ENCODE assay signal across 17 cellular contexts in the genomic region with DNA sequence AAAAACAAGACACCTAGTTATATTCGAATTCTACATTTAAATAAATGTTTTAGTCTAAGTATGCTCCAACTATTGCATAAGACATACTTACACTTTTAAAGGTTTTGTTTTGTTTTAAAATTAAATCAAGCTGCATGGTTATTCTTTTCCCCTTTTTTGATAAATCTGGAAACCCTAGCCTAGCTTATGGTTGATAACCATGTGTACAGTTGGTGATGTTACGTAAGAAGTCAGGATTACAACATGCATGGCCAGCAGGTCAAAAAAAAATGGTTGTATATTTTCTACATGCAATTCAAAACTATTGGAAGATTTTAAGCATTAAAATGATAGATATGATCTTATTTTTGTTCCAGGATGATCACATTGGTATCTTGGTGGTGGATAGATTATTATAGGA.
"Had no signal": no experiment of that assay in that cellular context is flagged by ENCODE, and none has a peak within 500 bp of the region (broad histone marks: within the 10 kb centered on the region; RNA-seq: fewer than 3 reads in every experiment).

No MANE protein-coding gene starts in this region.

- H3K4me1 Mint-ChIP-seq: activated CD4-positive, alpha-beta T cell treated with anti-CD3 and anti-CD28 coated beads, Interleukin-2, amount 10 ng/mL, durations not matched to agents 7 days and 5 days; activated naive CD8-positive, alpha-beta T cell treated with anti-CD3 and anti-CD28 coated beads for 36 hours; endodermal cell; stimulated activated memory B cell treated with anti-CD40 and anti-IgM and Interleukin-4, amounts not matched to agents 10 μg/mL and 1 μg/mL and 100 μg/mL, for 72 hours had no signal

- H3K9me3 ChIP-seq: thyroid gland had no signal

- H3K27me3 Mint-ChIP-seq: activated CD4-positive, alpha-beta T cell treated with anti-CD3 and anti-CD28 coated beads, Interleukin-2, amount 10 ng/mL, durations not matched to agents 7 days and 5 days; activated naive CD8-positive, alpha-beta T cell treated with anti-CD3 and anti-CD28 coated beads for 36 hours; natural killer cell treated with Interleukin-12 subunit alpha and Interleukin-12 subunit beta and Interleukin-15 and Interleukin-18, amount 100 ng/mL, for 72 hours; stimulated activated memory B cell treated with anti-CD40 and anti-IgM and Interleukin-4, amounts not matched to agents 10 μg/mL and 1 μg/mL and 100 μg/mL, for 72 hours had no signal

- H3K36me3 Mint-ChIP-seq: activated naive CD8-positive, alpha-beta T cell treated with anti-CD3 and anti-CD28 coated beads for 36 hours; natural killer cell treated with Interleukin-12 subunit alpha and Interleukin-12 subunit beta and Interleukin-15 and Interleukin-18, amount 100 ng/mL, for 72 hours; stimulated activated memory B cell treated with anti-CD40 and anti-IgM and Interleukin-4, amounts not matched to agents 10 μg/mL and 1 μg/mL and 100 μg/mL, for 72 hours had no signal

- H3K9me3 Mint-ChIP-seq: activated CD4-positive, alpha-beta T cell treated with anti-CD3 and anti-CD28 coated beads, Interleukin-2, amount 10 ng/mL, durations not matched to agents 7 days and 5 days; endodermal cell; stimulated activated memory B cell treated with anti-CD40 and anti-IgM and Interleukin-4, amounts not matched to agents 10 μg/mL and 1 μg/mL and 100 μg/mL, for 72 hours had no signal

- H3K4me1 ChIP-seq: foreskin keratinocyte, thyroid gland had no signal

- FAIRE-seq: urothelium cell line had no signal

- H3K4me3 Mint-ChIP-seq: activated CD4-positive, alpha-beta T cell treated with anti-CD3 and anti-CD28 coated beads, Interleukin-2, amount 10 ng/mL, durations not matched to agents 7 days and 5 days; activated naive CD8-positive, alpha-beta T cell treated with anti-CD3 and anti-CD28 coated beads for 36 hours; endodermal cell; natural killer cell treated with Interleukin-12 subunit alpha and Interleukin-12 subunit beta and Interleukin-15 and Interleukin-18, amount 100 ng/mL, for 72 hours; stimulated activated memory B cell treated with anti-CD40 and anti-IgM and Interleukin-4, amounts not matched to agents 10 μg/mL and 1 μg/mL and 100 μg/mL, for 72 hours had no signal

- H3K27ac Mint-ChIP-seq: activated CD4-positive, alpha-beta T cell treated with anti-CD3 and anti-CD28 coated beads, Interleukin-2, amount 10 ng/mL, durations not matched to agents 7 days and 5 days; activated naive CD8-positive, alpha-beta T cell treated with anti-CD3 and anti-CD28 coated beads for 36 hours; endodermal cell; natural killer cell treated with Interleukin-12 subunit alpha and Interleukin-12 subunit beta and Interleukin-15 and Interleukin-18, amount 100 ng/mL, for 72 hours; stimulated activated memory B cell treated with anti-CD40 and anti-IgM and Interleukin-4, amounts not matched to agents 10 μg/mL and 1 μg/mL and 100 μg/mL, for 72 hours had no signal

- H3K27ac ChIP-seq: brain microvascular endothelial cell, foreskin keratinocyte, thyroid gland had no signal

- DNase-seq: activated CD4-positive, alpha-beta T cell treated with anti-CD3 and anti-CD28 coated beads, Interleukin-2, amount 10 ng/mL, durations not matched to agents 7 days and 5 days; activated CD4-positive, CD25-positive, alpha-beta regulatory T cell; activated CD8-positive, alpha-beta memory T cell treated with anti-CD3 and anti-CD28 coated beads for 24 hours; activated naive CD8-positive, alpha-beta T cell treated with anti-CD3 and anti-CD28 coated beads for 36 hours; anterior cingulate cortex; brain microvascular endothelial cell; endodermal cell; erythroblast; foreskin keratinocyte; glutamatergic neuron; mesendoderm; posterior cingulate gyrus; stimulated activated CD4-positive, alpha-beta T cell treated with anti-CD3 and anti-CD28 coated beads, Interleukin-2, amount 100 ng/mL, for 48 hours; thyroid gland had no signal

- H3K4me3 ChIP-seq: thyroid gland had no signal

- H3K27me3 ChIP-seq: brain microvascular endothelial cell, foreskin keratinocyte, thyroid gland had no signal

- H3K36me3 ChIP-seq: brain microvascular endothelial cell, thyroid gland had no signal
